10 cellular contexts compared by ENCODE assay signal in the genomic region with DNA sequence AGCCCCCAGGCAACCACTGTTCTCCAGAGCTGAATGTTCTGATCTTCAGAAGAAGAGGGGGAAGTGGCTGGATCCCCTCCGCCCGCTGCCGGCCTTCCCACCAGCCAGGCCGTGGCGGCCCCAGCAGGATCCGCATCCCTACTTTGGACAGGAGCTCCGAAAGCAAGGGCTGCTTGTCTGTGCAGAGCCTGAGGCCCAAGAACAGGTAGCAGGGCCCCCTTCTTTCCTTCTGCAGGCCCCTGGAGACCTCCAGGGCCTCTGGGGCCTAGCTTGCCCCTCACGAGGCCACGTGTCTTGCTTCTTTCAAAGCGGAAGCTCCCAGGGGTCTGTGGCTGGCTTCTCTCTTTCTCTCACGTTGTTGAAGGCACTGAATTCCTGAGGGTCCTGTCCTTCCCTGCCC. TPM values are rescaled to one million over a fixed set of nuclear protein-coding genes. Genes with fewer than 3 reads are reported as not detected.
DNase-seq lines count a peak whose midpoint lies in the region; ATAC-seq and TF ChIP-seq lines count a peak whose summit lies in the region.
"Had no signal": no experiment of that assay in that cellular context is flagged by ENCODE, and none has a peak within 500 bp of the region (broad histone marks: within the 10 kb centered on the region; RNA-seq: fewer than 3 reads in every experiment).

No MANE protein-coding gene starts in this region.

- TF ChIP-seq CTCF in heart right ventricle (IDR thresholded peaks at IDR 0.05) (no peak), vagina (IDR thresholded peaks at IDR 0.05) (no peak)

- WGBS in heart right ventricle, 2 donors, result 69 to 75% methylated on average over 11 of the region's 11 CpGs
- WGBS in mesenchymal stem cell, result 88% methylated on average over 11 of the region's 11 CpGs

- H3K4me3 ChIP-seq in heart right ventricle (peak overlapping the region in 1 of 10 donors; percentile 34), mesenchymal stem cell (ENCODE audit: insufficient read depth in 1 of 2, low read depth in 1 of 2, low read length in 2 of 2) (no peak overlapping the region), vagina (no peak overlapping the region)

- H3K27me3 Mint-ChIP-seq in activated CD4-positive, alpha-beta memory T cell treated with anti-CD3 and anti-CD28 coated beads for 36 hours, result no peaks in the 10 kb centered on the region

- peak overlapping the region in 1 of 2 experiments; percentile 54 for H2BK12ac ChIP-seq in mesenchymal stem cell (ENCODE audit: low read length in 2 of 2)

- ATAC-seq in heart right ventricle, result no peak
- ATAC-seq in GM19455 (IDR thresholded peaks at IDR 0.05; ENCODE audit: unreplicated experiment), result no peak

- peak overlapping the region in 1 of 2 experiments; percentile 2 for H3K4ac ChIP-seq in mesenchymal stem cell (ENCODE audit: low read depth in 1 of 2, low read length in 2 of 2)

- H3K79me1 ChIP-seq in mesenchymal stem cell (replicated peaks; ENCODE audit: low read length, poor library complexity, severe bottlenecking), result no peaks in the 10 kb centered on the region

- CTCF ChIA-PET in activated CD4-positive, alpha-beta memory T cell treated with anti-CD3 and anti-CD28 coated beads for 36 hours (lab: Charles Lee), result interaction anchor here (0.8 to 2.8 kb wide), 7 partner anchors 10 to 146 kb away, joined by 3 to 31 read pairs (median 5); partner anchors contain the start of genes PGF and RPS6KL1

- no peaks in the 10 kb centered on the region for H3K36me3 Mint-ChIP-seq in activated CD4-positive, alpha-beta memory T cell treated with anti-CD3 and anti-CD28 coated beads for 36 hours

- H3K27ac ChIP-seq in heart right ventricle, result peak overlapping the region; percentile 52 to 95 (median 86)
- no peak overlapping the region for H3K27ac ChIP-seq in mesenchymal stem cell (ENCODE audit: low read length, poor library complexity, severe bottlenecking)
- H3K27ac ChIP-seq in vagina, result peak overlapping the region; percentile 77

- peak overlapping the region in 1 of 2 experiments; percentile 41 for H3K18ac ChIP-seq in mesenchymal stem cell (ENCODE audit: low read depth in 1 of 2, low read length in 2 of 2)

- no peak for TF ChIP-seq POLR2A in vagina (IDR thresholded peaks at IDR 0.05)

- H2BK15ac ChIP-seq in mesenchymal stem cell (ENCODE audit: low read depth, poor library complexity, severe bottlenecking), result peak overlapping the region; percentile 83

- H4K91ac ChIP-seq in mesenchymal stem cell (ENCODE audit: low read length), result peak overlapping the region; percentile 59

- H3K4me1 Mint-ChIP-seq in activated CD4-positive, alpha-beta memory T cell treated with anti-CD3 and anti-CD28 coated beads for 36 hours (ENCODE audit: low read depth), result peaks cover 38% of the 10 kb centered on the region

- H3K4me3 Mint-ChIP-seq in activated CD4-positive, alpha-beta memory T cell treated with anti-CD3 and anti-CD28 coated beads for 36 hours, result peak overlapping the region; percentile 72

- DNase-seq in heart right ventricle, result no peak
- DNase-seq in cardiac septum (ENCODE audit: low spot score), result no peak
- no peak for DNase-seq in activated CD4-positive, alpha-beta memory T cell treated with anti-CD3 and anti-CD28 coated beads for 36 hours
- no peak for DNase-seq in mesenchymal stem cell
- DNase-seq in vagina (ENCODE audit: extremely low spot score in 2 of 2), result no peak
- no peak for DNase-seq in stimulated activated CD8-positive, alpha-beta memory T cell treated with anti-CD3 and anti-CD28 coated beads, Interleukin-4, amount 100 ng/mL, for 48 hours
- no peak for DNase-seq in NK-92 treated with Interleukin-12 subunit alpha and Interleukin-12 subunit beta, amount 100 ng/mL, for 24 hours (lab: John Stamatoyannopoulos, UW)
- DNase-seq: foreskin melanocyte, NCI-H2029 had no signal

- intact Hi-C loops in heart right ventricle (cut with DNase I) (loop anchor here in 5 of 10 donors (5.0 to 10.0 kb wide), 3 partner anchors 60 to 143 kb away; partner anchors contain the start of genes EIF2B2 (in 1 of the 5) and ZC2HC1C (in 1 of the 5)), cardiac septum (cut with DNase I) (no loop called here), vagina (cut with DNase I) (no loop called here)
- intact Hi-C loops in activated CD4-positive, alpha-beta memory T cell treated with anti-CD3 and anti-CD28 coated beads for 36 hours (cut with micrococcal nuclease), result no loop called here

- no peak overlapping the region for H3K4me2 ChIP-seq in mesenchymal stem cell (ENCODE audit: low read length, poor library complexity, severe bottlenecking)

- POLR2A ChIA-PET in activated CD4-positive, alpha-beta memory T cell treated with anti-CD3 and anti-CD28 coated beads for 36 hours (lab: Charles Lee), result interaction anchor here (0.9 kb wide), 1 partner anchor 13 kb away, joined by 3 read pairs; the partner anchor contains the start of gene PGF

- peak overlapping the region; percentile 10 for H4K8ac ChIP-seq in mesenchymal stem cell (ENCODE audit: low read length)

- H3K9me3 Mint-ChIP-seq in activated CD4-positive, alpha-beta memory T cell treated with anti-CD3 and anti-CD28 coated beads for 36 hours, result peaks cover 8% of the 10 kb centered on the region

- H3K23ac ChIP-seq in mesenchymal stem cell (ENCODE audit: low read length in 2 of 2), result peak overlapping the region in 1 of 2 experiments; percentile 18

- H3K9me3 ChIP-seq in heart right ventricle, result no peaks in the 10 kb centered on the region
- H3K9me3 ChIP-seq in mesenchymal stem cell (ENCODE audit: control insufficient read depth, low read length), result no peaks in the 10 kb centered on the region
- H3K9me3 ChIP-seq in vagina, result no peaks in the 10 kb centered on the region

- peaks cover 28 to 70% (median 60%) of the 10 kb centered on the region in 9 donors for H3K4me1 ChIP-seq in heart right ventricle
- peaks cover 29% of the 10 kb centered on the region for H3K4me1 ChIP-seq in mesenchymal stem cell (ENCODE audit: control insufficient read depth, insufficient read depth, low read depth, low read length)
- H3K4me1 ChIP-seq in vagina, result peaks cover 50% of the 10 kb centered on the region

- no peak overlapping the region for H2AK5ac ChIP-seq in mesenchymal stem cell (ENCODE audit: low read length, severe bottlenecking)

- H3K14ac ChIP-seq in mesenchymal stem cell (ENCODE audit: low read length in 2 of 2), result no peak overlapping the region

- H3K36me3 ChIP-seq in heart right ventricle (peaks cover 0 to 37% (median 0%) of the 10 kb centered on the region in 9 donors), mesenchymal stem cell (ENCODE audit: control insufficient read depth in 1 of 2, insufficient read depth in 2 of 2, low read depth in 1 of 2, low read length in 2 of 2) (peaks cover 3% of the 10 kb centered on the region in 2 experiments), vagina (no peaks in the 10 kb centered on the region)

- H2BK120ac ChIP-seq in mesenchymal stem cell (ENCODE audit: low read depth, low read length), result no peak overlapping the region

- no peaks in the 10 kb centered on the region for H3K27me3 ChIP-seq in heart right ventricle
- H3K27me3 ChIP-seq in mesenchymal stem cell (ENCODE audit: control insufficient read depth in 1 of 2, insufficient read depth in 1 of 2, low read length in 2 of 2), result no peaks in the 10 kb centered on the region
- H3K27me3 ChIP-seq in vagina, result no peaks in the 10 kb centered on the region

- H2BK5ac ChIP-seq in mesenchymal stem cell (ENCODE audit: low read depth, low read length, poor library complexity, severe bottlenecking), result no peak overlapping the region

- peak overlapping the region; percentile 87 for H3K27ac Mint-ChIP-seq in activated CD4-positive, alpha-beta memory T cell treated with anti-CD3 and anti-CD28 coated beads for 36 hours

- H3K9ac ChIP-seq in mesenchymal stem cell (ENCODE audit: low read length), result peak overlapping the region; percentile 33

- H2AFZ ChIP-seq in mesenchymal stem cell (ENCODE audit: low read depth, low read length), result no peak overlapping the region

RNA-seq across cellular contexts. Expression of gene PGF, which starts 13.2 kb away (rescaled TPM):
- 10 to 100 TPM in 1 of 10 donors, 1 to 10 TPM in 9; 2.1 to 22.5 (median 6.1) TPM for total RNA-seq in heart right ventricle
- 10 to 100 TPM in 1 of 2 donors, 1 to 10 TPM in 1; 6.8 to 12.2 TPM for polyA plus RNA-seq in heart right ventricle
- 9.4 TPM for total RNA-seq in cardiac septum
- total RNA-seq in activated CD4-positive, alpha-beta memory T cell treated with anti-CD3 and anti-CD28 coated beads for 36 hours, result under 1 TPM in 1 of 2 experiments, not detected in 1; 0.10 TPM
- polyA plus RNA-seq in mesenchymal stem cell (2013, experiment 1 of 2), result 6.4 TPM
- 6.8 TPM for polyA plus RNA-seq in mesenchymal stem cell (2013, experiment 2 of 2)
- total RNA-seq in vagina, result 8.3 TPM

RNA-seq across cellular contexts. Expression of gene RPS6KL1, which starts 19.1 kb away (rescaled TPM):
- total RNA-seq in heart right ventricle (10 to 100 TPM; 14.5 to 27.0 (median 21.9) TPM), cardiac septum (19.8 TPM), vagina (2.0 TPM)
- 10 to 100 TPM; 10.3 to 27.1 TPM for polyA plus RNA-seq in heart right ventricle
- total RNA-seq in activated CD4-positive, alpha-beta memory T cell treated with anti-CD3 and anti-CD28 coated beads for 36 hours, result 1 to 10 TPM; 4.2 to 4.9 TPM
- 0.41 TPM for polyA plus RNA-seq in mesenchymal stem cell (2013, experiment 1 of 2)
- polyA plus RNA-seq in mesenchymal stem cell (2013, experiment 2 of 2), result 0.52 TPM
